ENCODE assay signal across 8 cellular contexts in genomic region chr12:48119078-48119833, GRCh38. TPM values are rescaled to one million over a fixed set of nuclear protein-coding genes. Genes with fewer than 3 reads are reported as not detected.
DNase-seq lines count a peak whose midpoint lies in the region; ATAC-seq and TF ChIP-seq lines count a peak whose summit lies in the region.

Gene PFKM (plus strand): TSS chr12:48119364. CDS start chr12:48122775, 3,411 bp downstream.

- peak within 1 kb of the TSS; percentile 1 for H2AFZ ChIP-seq in neuron (ENCODE audit: low read depth, low read length)

- DNase-seq in ELR (ENCODE audit: low read depth) (peak; percentile 95), H7 (peak; percentile 90), MG63 (peak; percentile 84), SIG-M5 treated with dmso at 0.1 percent for 504 hours (lab: John Stamatoyannopoulos, UW; ENCODE audit: unreplicated experiment) (peak; percentile 89), foreskin keratinocyte (peak; percentile 70 to 87), superior temporal gyrus (ENCODE audit: extremely low spot score) (peak; percentile 71)
- DNase-seq in activated naive CD4-positive, alpha-beta T cell (lab: John Stamatoyannopoulos, UW), result peak in 3 of 4 experiments; percentile 5 to 26 (median 8)

- H3K4me1 ChIP-seq in foreskin keratinocyte (peaks cover 7% of the 10 kb centered on the region), neuron (ENCODE audit: insufficient read depth, low read length) (peaks cover 38% of the 10 kb centered on the region)

- H3K27me3 ChIP-seq in H7 (ENCODE audit: control insufficient read depth, insufficient read depth, low read length) (no peaks in the 10 kb centered on the region; the same call in 1 of the 2 replicates), MG63 (0 out of 2 replicates have a peak, but pooled peaks cover 3% of the 10 kb centered on the region), foreskin keratinocyte (peaks cover 12% of the 10 kb centered on the region), neuron (ENCODE audit: insufficient read depth, low read length) (no peaks in the 10 kb centered on the region)

- H3K36me3 ChIP-seq in H7 (replicated peaks; ENCODE audit: control insufficient read depth, insufficient read depth, low read length) (peaks cover 8% of the 10 kb centered on the region), MG63 (peaks cover 8% of the 10 kb centered on the region), neuron (ENCODE audit: insufficient read depth, low read length) (peaks cover 16% of the 10 kb centered on the region)

- TF ChIP-seq CTCF in foreskin keratinocyte (conservative IDR thresholded peaks at IDR 0.05), result no peak

- H3K4me3 ChIP-seq in H7 (ENCODE audit: insufficient read depth, low read depth, low read length) (peak within 1 kb of the TSS; percentile 70), MG63 (peak within 1 kb of the TSS; percentile 71), neuron (ENCODE audit: low read length) (peak within 1 kb of the TSS; percentile 56)

- peak; percentile 97 for ATAC-seq in foreskin keratinocyte

- no peak within 1 kb of the TSS for H3K27ac ChIP-seq in foreskin keratinocyte

- H3K9me3 ChIP-seq in MG63 (no peaks in the 10 kb centered on the region), neuron (ENCODE audit: low read length) (peaks cover 2% of the 10 kb centered on the region)

RNA-seq across cellular contexts. Expression of gene PFKM, which starts in this region (rescaled TPM):
- 61.5 and 70.2 TPM in 2 replicates for total RNA-seq in H7 (2014; rRNA removed; shearing (Covaris generic))
- total RNA-seq in MG63 (2014; rRNA removed; shearing (Covaris generic); ENCODE audit: low replicate concordance), result 38.2 and 64.7 TPM in 2 replicates
- 55.4 and 56.8 TPM in 2 replicates for total RNA-seq in foreskin keratinocyte
- polyA plus RNA-seq in foreskin keratinocyte, result 33.9 and 38.3 TPM in 2 replicates

Comparison
In these comparisons a context has a peak if more than half of its experiments do, and no peak if none do; other contexts are left out.
1. DNase-seq: peak in every context shown above with its lines; median percentile 95 in ELR; 90 in H7; 89 in SIG-M5 treated with dmso at 0.1 percent for 504 hours; 84 in MG63; 78 in foreskin keratinocyte; 71 in superior temporal gyrus; 8 in activated naive CD4-positive, alpha-beta T cell.